8 cellular contexts compared by ENCODE assay signal in genomic region chr2:190318931-190319556, GRCh38. TPM values are rescaled to one million over a fixed set of nuclear protein-coding genes. Genes with fewer than 3 reads are reported as not detected.
DNase-seq lines count a peak whose midpoint lies in the region; ATAC-seq and TF ChIP-seq lines count a peak whose summit lies in the region.

No MANE protein-coding gene starts in this region.

- DNase-seq in AG10803 (ENCODE audit: low read depth) (peak; percentile 4), SJSA1 (ENCODE audit: low read depth in 1 of 2, low spot score in 2 of 2) (no peak), dorsolateral prefrontal cortex (peak in 2 of 10 donors; percentile 19 to 26), mesendoderm (no peak), upper lobe of right lung (no peak), DMS153 treated with DMSO at 0.1 percent for 48 hours (lab: John Stamatoyannopoulos, UW; ENCODE audit: unreplicated experiment) (no peak)

- H3K23ac ChIP-seq in mesendoderm (ENCODE audit: low read length): no peak overlapping the region

- H3K4me1 ChIP-seq in SJSA1 (replicated peaks) (peaks cover 10% of the 10 kb centered on the region), mesendoderm (ENCODE audit: control insufficient read depth, low read depth, low read length) (no peaks in the 10 kb centered on the region), upper lobe of right lung (peaks cover 22% of the 10 kb centered on the region)

- no peak overlapping the region for H4K8ac ChIP-seq in mesendoderm (ENCODE audit: low read depth, low read length)

- peak overlapping the region; percentile 42 for H3K18ac ChIP-seq in mesendoderm (ENCODE audit: low read length)

- no peak overlapping the region for H3K4ac ChIP-seq in mesendoderm (ENCODE audit: low read depth, low read length)

- H3K36me3 ChIP-seq in SJSA1 (no peaks in the 10 kb centered on the region), mesendoderm (ENCODE audit: control insufficient read depth, insufficient read depth, low read length) (no peaks in the 10 kb centered on the region), upper lobe of right lung (no peaks in the 10 kb centered on the region)

- peak overlapping the region; percentile 59 for H3K4me2 ChIP-seq in mesendoderm (ENCODE audit: low read length)

- H3K4me3 ChIP-seq in AG10803 (ENCODE audit: low read length): peak overlapping the region; percentile 73
- peak overlapping the region; percentile 51 for H3K4me3 ChIP-seq in SJSA1
- H3K4me3 ChIP-seq in dorsolateral prefrontal cortex: peak overlapping the region; percentile 67 to 93 (median 81)
- peak overlapping the region; percentile 83 for H3K4me3 ChIP-seq in mesendoderm (ENCODE audit: low read length)
- peak overlapping the region; percentile 74 for H3K4me3 ChIP-seq in upper lobe of right lung

- H3K27ac ChIP-seq in SJSA1: no peak overlapping the region
- H3K27ac ChIP-seq in dorsolateral prefrontal cortex: peak overlapping the region in 58 of 59 donors; percentile 82 to 99 (median 94)
- no peak overlapping the region for H3K27ac ChIP-seq in mesendoderm (ENCODE audit: low read depth, low read length)
- H3K27ac ChIP-seq in upper lobe of right lung: peak overlapping the region; percentile 85

- H4K5ac ChIP-seq in mesendoderm (ENCODE audit: low read length): no peak overlapping the region

- TF ChIP-seq CTCF in AG10803 (conservative IDR thresholded peaks at IDR 0.05; ENCODE audit: low read length) (no peak), dorsolateral prefrontal cortex (IDR thresholded peaks at IDR 0.05 in 54 of 56, conservative IDR thresholded peaks at IDR 0.05 in 2 of 56; ENCODE audit: low read depth in 1 of 56, partially characterized antibody in 56 of 56) (no peak), upper lobe of right lung (IDR thresholded peaks at IDR 0.05) (no peak)

- peaks cover 8% of the 10 kb centered on the region for H3K79me1 ChIP-seq in mesendoderm (ENCODE audit: low read length)

- H3K56ac ChIP-seq in mesendoderm (ENCODE audit: low read length): peak overlapping the region; percentile 91

- intact Hi-C loops in dorsolateral prefrontal cortex (cut with DNase I) (loop anchor here (1.0 to 10.0 kb wide), 6 partner anchors 137 to 877 kb away; partner anchors contain the start of genes ORMDL1 (in 1 of the 2), PMS1 (in 1 of the 2) and WDR75 (in 1 of the 2)), upper lobe of right lung (cut with DNase I) (no loop called here)

- no peaks in the 10 kb centered on the region for H3K27me3 ChIP-seq in SJSA1 (replicated peaks)
- H3K27me3 ChIP-seq in dorsolateral prefrontal cortex: no peaks in the 10 kb centered on the region
- H3K27me3 ChIP-seq in mesendoderm (ENCODE audit: insufficient read depth, low read length, poor library complexity): no peaks in the 10 kb centered on the region
- H3K27me3 ChIP-seq in upper lobe of right lung: no peaks in the 10 kb centered on the region

- H2BK120ac ChIP-seq in mesendoderm (ENCODE audit: low read depth, low read length): no peak overlapping the region

- peak overlapping the region; percentile 72 for H3K9ac ChIP-seq in mesendoderm (ENCODE audit: low read length)

- peak; percentile 36 for ATAC-seq in GM18867 (IDR thresholded peaks at IDR 0.05; ENCODE audit: unreplicated experiment)
- ATAC-seq in HG03064 (IDR thresholded peaks at IDR 0.05; ENCODE audit: low read depth, unreplicated experiment): peak; percentile 41
- peak; percentile 3 for ATAC-seq in upper lobe of right lung

- H2BK15ac ChIP-seq in mesendoderm (replicated peaks; ENCODE audit: low read depth): no peak overlapping the region

- WGBS in mesendoderm (ENCODE audit: extremely low coverage, insufficient coverage, low lambda C conversion rate): no CpG with 5 or more reads among the region's 13 CpGs

- peaks cover 4% of the 10 kb centered on the region for H3K79me2 ChIP-seq in mesendoderm (ENCODE audit: control insufficient read depth, insufficient read depth, low read length)

- H3K9me3 ChIP-seq in SJSA1 (replicated peaks): no peaks in the 10 kb centered on the region
- H3K9me3 ChIP-seq in upper lobe of right lung: no peaks in the 10 kb centered on the region

- no peak overlapping the region for H2BK5ac ChIP-seq in mesendoderm (ENCODE audit: low read length)

- H2AK5ac ChIP-seq in mesendoderm (ENCODE audit: low read length): no peak overlapping the region

RNA-seq across cellular contexts. Expression of gene HIBCH, which starts 0.6 kb away (rescaled TPM):
- 14.5 and 16.0 TPM in 2 replicates for total RNA-seq in SJSA1 (2014; rRNA removed; shearing (Covaris generic))
- total RNA-seq in dorsolateral prefrontal cortex: 100 to 1,000 TPM in 4 of 120 experiments, 10 to 100 TPM in 116; 29.2 to 189 (median 49.2) TPM
- polyA plus RNA-seq in mesendoderm (2013, experiment 1 of 2): 22.4 TPM
- 21.3 TPM for polyA plus RNA-seq in mesendoderm (2013, experiment 2 of 2)
- 23.3 TPM for total RNA-seq in upper lobe of right lung

RNA-seq across cellular contexts. Expression of gene INPP1, which starts 24.3 kb away (rescaled TPM):
- total RNA-seq in SJSA1 (2014; rRNA removed; shearing (Covaris generic)): 5.3 and 10.1 TPM in 2 replicates
- total RNA-seq in dorsolateral prefrontal cortex: 10 to 100 TPM; 32.3 to 82.1 (median 48.4) TPM
- polyA plus RNA-seq in mesendoderm (2013, experiment 1 of 2): 2.6 TPM
- 2.7 TPM for polyA plus RNA-seq in mesendoderm (2013, experiment 2 of 2)
- 38.1 TPM for total RNA-seq in upper lobe of right lung

Comparison
In these comparisons a context has a peak if more than half of its experiments do, and no peak if none do; other contexts are left out.
1. H3K27ac ChIP-seq: peak in dorsolateral prefrontal cortex (58 of 59) and upper lobe of right lung (single experiment); none in SJSA1 (single experiment) and mesendoderm (single experiment).
2. Peak in every context shown above with its lines, with median percentiles within 50 percentile points of each other: H3K4me3 ChIP-seq and ATAC-seq.